Comparison of ENCODE assay signal across 19 cellular contexts in the genomic region with DNA sequence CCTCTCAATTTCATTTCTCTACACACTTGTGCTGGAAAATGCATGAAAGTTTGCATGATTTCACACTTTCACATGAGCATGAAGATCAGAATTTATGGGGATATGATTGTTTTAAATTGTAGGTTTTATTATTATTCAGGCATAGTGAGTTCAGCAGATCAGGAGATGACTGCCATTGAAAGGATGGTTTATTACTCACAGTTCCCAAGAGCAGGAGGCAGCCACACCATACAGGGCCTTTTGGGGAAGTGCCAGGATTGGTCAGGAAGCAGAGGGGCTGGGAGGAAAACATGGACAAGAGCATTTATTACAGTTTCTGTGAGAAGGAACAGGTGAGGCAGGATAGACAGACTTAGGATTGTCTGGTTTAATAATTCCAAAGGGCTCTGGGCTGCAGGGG.
DNase-seq lines count a peak whose midpoint lies in the region; ATAC-seq and TF ChIP-seq lines count a peak whose summit lies in the region.
"Had no signal": no experiment of that assay in that cellular context is flagged by ENCODE, and none has a peak within 500 bp of the region (broad histone marks: within the 10 kb centered on the region; RNA-seq: fewer than 3 reads in every experiment).

No MANE protein-coding gene starts in this region.

- H3K4me1 ChIP-seq in mammary epithelial cell (ENCODE audit: insufficient read depth, low read length) (peaks cover 18% of the 10 kb centered on the region), breast epithelium (no peaks in the 10 kb centered on the region)
- H3K4me1 ChIP-seq: BE2C; BLaER1 treated with 17β-estradiol and CSF1 and Interleukin-3, amounts not matched to agents 10 nM and 100 nM had no signal

- H3K4me1 Mint-ChIP-seq in T-cell: no peaks in the 10 kb centered on the region
- H3K4me1 Mint-ChIP-seq in CD14-positive monocyte: peaks cover 3% of the 10 kb centered on the region
- H3K4me1 Mint-ChIP-seq: CD4-positive, alpha-beta memory T cell had no signal

- no peak for TF ChIP-seq POLR2A in breast epithelium (IDR thresholded peaks at IDR 0.05)

- H3K9ac ChIP-seq in mammary epithelial cell (ENCODE audit: insufficient read depth, low read length): no peak overlapping the region
- H3K9ac ChIP-seq: BLaER1 treated with 17β-estradiol and CSF1 and Interleukin-3, amounts not matched to agents 10 nM and 100 nM; GM23248 had no signal

- H3K79me2 ChIP-seq in mammary epithelial cell (ENCODE audit: insufficient read depth, low read length): no peaks in the 10 kb centered on the region

- H3K36me3 ChIP-seq in mammary epithelial cell (ENCODE audit: insufficient read depth, low read length): no peaks in the 10 kb centered on the region
- no peaks in the 10 kb centered on the region for H3K36me3 ChIP-seq in breast epithelium
- H3K36me3 ChIP-seq: BE2C; BLaER1 treated with 17β-estradiol and CSF1 and Interleukin-3, amounts not matched to agents 10 nM and 100 nM had no signal

- POLR2A ChIA-PET in T-cell (lab: Charles Lee): no interaction called here

- no TSS peak for BruUV-seq in mammary epithelial cell (replicated peaks; lab: Mats Ljungman, UMichigan)

- dilution Hi-C loops in mammary epithelial cell (cut with HindIII; ENCODE audit: low sequenced_read_pairs): no loop called here

- H3K9me3 Mint-ChIP-seq in T-cell: peaks cover 6 to 14% (median 7%) of the 10 kb centered on the region in 3 donors
- peaks cover 8 to 20% (median 16%) of the 10 kb centered on the region in 7 donors for H3K9me3 Mint-ChIP-seq in CD14-positive monocyte

- CTCF ChIA-PET in mammary epithelial cell (lab: Charles Lee; ENCODE audit: low non-redundant PET) (no interaction called here), T-cell (lab: Charles Lee) (no interaction called here)

- H3K9me3 ChIP-seq in mammary epithelial cell (replicated peaks; ENCODE audit: insufficient read depth, low read length) (no peaks in the 10 kb centered on the region), breast epithelium (no peaks in the 10 kb centered on the region)
- H3K9me3 ChIP-seq: BE2C had no signal

- no peak for TF ChIP-seq CTCF in mammary epithelial cell (conservative IDR thresholded peaks at IDR 0.05 in 1 of 2, IDR thresholded peaks at IDR 0.05 in 1 of 2; ENCODE audit: extremely low read depth in 1 of 2, insufficient read depth in 1 of 2, low read depth in 1 of 2, low read length in 2 of 2)
- no peak for TF ChIP-seq CTCF in breast epithelium (IDR thresholded peaks at IDR 0.05)
- no peak for TF ChIP-seq CTCF in CD14-positive monocyte (IDR thresholded peaks at IDR 0.05)

- H3K4me3 ChIP-seq in mammary epithelial cell (replicated peaks in 1 of 3; ENCODE audit: insufficient read depth in 1 of 3, low read depth in 2 of 3, low read length in 3 of 3): no peak overlapping the region
- no peak overlapping the region for H3K4me3 ChIP-seq in breast epithelium
- H3K4me3 ChIP-seq: BLaER1 treated with 17β-estradiol and CSF1 and Interleukin-3, amounts not matched to agents 10 nM and 100 nM; GM12878; GM23248 had no signal

- no peak for ATAC-seq in T-cell (replicated peaks in 1 of 4)
- ATAC-seq: GM12878 had no signal

- no peak overlapping the region for H3K27ac Mint-ChIP-seq in T-cell
- H3K27ac Mint-ChIP-seq in CD14-positive monocyte: no peak overlapping the region
- H3K27ac Mint-ChIP-seq: CD4-positive, alpha-beta memory T cell had no signal

- in situ Hi-C loops in mammary epithelial cell (cut with MboI; ENCODE audit: low sequenced_read_pairs in 2 of 2): loop anchor here in 1 of 2 donors (25.0 kb wide), 1 partner anchor 430 kb away; no protein-coding TSS in a partner anchor

- H3K4me3 Mint-ChIP-seq in T-cell (no peak overlapping the region), CD14-positive monocyte (no peak overlapping the region)
- H3K4me3 Mint-ChIP-seq: CD4-positive, alpha-beta memory T cell had no signal

- H4K20me1 ChIP-seq in mammary epithelial cell (ENCODE audit: insufficient read depth, low read length): no peaks in the 10 kb centered on the region
- H4K20me1 ChIP-seq: BLaER1 treated with 17β-estradiol and CSF1 and Interleukin-3, amounts not matched to agents 10 nM and 100 nM had no signal

- H3K4me2 ChIP-seq in mammary epithelial cell (ENCODE audit: insufficient read depth, low read depth, low read length): no peak overlapping the region
- H3K4me2 ChIP-seq: BLaER1 treated with 17β-estradiol and CSF1 and Interleukin-3, amounts not matched to agents 10 nM and 100 nM had no signal

- no peaks in the 10 kb centered on the region for H3K27me3 ChIP-seq in mammary epithelial cell (ENCODE audit: insufficient read depth, low read length)
- no peaks in the 10 kb centered on the region for H3K27me3 ChIP-seq in breast epithelium
- H3K27me3 ChIP-seq: BE2C; BLaER1 treated with 17β-estradiol and CSF1 and Interleukin-3, amounts not matched to agents 10 nM and 100 nM had no signal

- peaks cover 2 to 31% of the 10 kb centered on the region in 2 donors for H3K27me3 Mint-ChIP-seq in T-cell
- peaks cover 6 to 11% (median 7%) of the 10 kb centered on the region in 3 donors for H3K27me3 Mint-ChIP-seq in CD14-positive monocyte (ENCODE audit: low read depth in 3 of 3)

- H3K36me3 Mint-ChIP-seq in T-cell: no peaks in the 10 kb centered on the region
- H3K36me3 Mint-ChIP-seq in CD14-positive monocyte: no peaks in the 10 kb centered on the region
- H3K36me3 Mint-ChIP-seq: CD4-positive, alpha-beta memory T cell had no signal

- DNase-seq in mammary epithelial cell (peak; percentile 29), breast epithelium (ENCODE audit: low spot score in 2 of 2) (no peak), M059J (ENCODE audit: low read depth) (peak; percentile 33), myocyte (ENCODE audit: low read depth) (peak; percentile 12), T-cell (no peak), CD14-positive monocyte (ENCODE audit: low spot score) (no peak)
- DNase-seq: AML-193; BE2C; Calu3; CD4-positive, alpha-beta memory T cell; COR-L47; DMS79; EL; GDM1; GM23248; H7; HCEC 1CT had no signal

- H2AFZ ChIP-seq in mammary epithelial cell (ENCODE audit: low read depth, low read length): no peak overlapping the region
- H2AFZ ChIP-seq: GM23248 had no signal

- no peak overlapping the region for H3K27ac ChIP-seq in mammary epithelial cell (ENCODE audit: insufficient read depth, low read depth, low read length)
- H3K27ac ChIP-seq in breast epithelium: no peak overlapping the region
- H3K27ac ChIP-seq: BLaER1 treated with 17β-estradiol and CSF1 and Interleukin-3, amounts not matched to agents 10 nM and 100 nM; GM23248 had no signal

- intact Hi-C loops in mammary epithelial cell (cut with micrococcal nuclease) (no loop called here), breast epithelium (cut with DNase I; ENCODE audit: low total_unique reads) (no loop called here), CD14-positive monocyte (cut with micrococcal nuclease) (no loop called here)

Comparison
In these comparisons a context has a peak if more than half of its experiments do, and no peak if none do; other contexts are left out.
1. DNase-seq: peak in mammary epithelial cell (single experiment), M059J (single experiment) and myocyte (single experiment); none in breast epithelium (0 of 2), T-cell (0 of 34) and CD14-positive monocyte (single experiment).